27 cellular contexts compared by ENCODE assay signal in the genomic region with DNA sequence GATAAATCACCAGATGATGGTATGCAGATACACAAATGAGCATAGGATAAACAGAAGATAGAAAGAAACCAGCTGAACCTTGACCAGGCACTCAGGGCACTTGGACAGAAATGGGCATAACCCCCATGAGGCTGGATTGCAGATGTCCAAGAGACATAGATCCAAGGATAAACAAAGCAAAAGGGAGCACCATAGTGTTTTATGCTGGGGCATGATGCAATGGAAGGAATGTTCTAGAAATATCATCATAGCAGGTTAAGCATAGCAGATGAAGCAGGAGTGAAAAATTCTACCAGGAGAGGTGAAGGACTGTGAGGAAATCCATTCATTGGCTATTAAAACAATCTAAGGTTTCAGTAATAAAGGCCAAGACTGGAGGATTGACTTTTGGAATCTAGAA.
DNase-seq lines count a peak whose midpoint lies in the region; ATAC-seq and TF ChIP-seq lines count a peak whose summit lies in the region.
"Had no signal": no experiment of that assay in that cellular context is flagged by ENCODE, and none has a peak within 500 bp of the region (broad histone marks: within the 10 kb centered on the region; RNA-seq: fewer than 3 reads in every experiment).

No MANE protein-coding gene starts in this region.

- peaks cover 42% of the 10 kb centered on the region for H3K4me1 Mint-ChIP-seq in activated B cell treated with CpG ODN at 0.5 μM for 24 hours
- H3K4me1 Mint-ChIP-seq: WTC11 had no signal

- H3K9me3 ChIP-seq in IMR-90 (ENCODE audit: control insufficient read depth, insufficient read depth, low read length) (no peaks in the 10 kb centered on the region), sigmoid colon (no peaks in the 10 kb centered on the region), spleen (no peaks in the 10 kb centered on the region)
- H3K9me3 ChIP-seq: gastroesophageal sphincter, HAP-1, lower lobe of right lung, mucosa of descending colon, SJSA1, tibial nerve had no signal

- TF ChIP-seq EP300 in sigmoid colon (IDR thresholded peaks at IDR 0.05), result no peak

- no peak overlapping the region for H2AK5ac ChIP-seq in IMR-90 (ENCODE audit: low read depth, low read length)

- peak; percentile 25 for DNase-seq in IMR-90
- no peak for DNase-seq in activated B cell treated with CpG ODN at 0.5 μM for 24 hours
- peak; percentile 18 for DNase-seq in fibroblast of villous mesenchyme (ENCODE audit: low read depth)
- no peak for DNase-seq in sigmoid colon
- no peak for DNase-seq in putamen (ENCODE audit: low spot score)
- no peak for DNase-seq in spleen
- no peak for DNase-seq in mucosa of gallbladder (ENCODE audit: low spot score)
- DNase-seq: activated CD8-positive, alpha-beta memory T cell treated with anti-CD3 and anti-CD28 coated beads, Interleukin-2, amount 10 ng/mL, durations not matched to agents 7 days and 5 days; activated gamma-delta T cell; activated T-cell treated with anti-CD3 and anti-CD28 coated beads, Interleukin-2, amount 50 U/mL, for 4 hours; DMS 273 treated with DMSO at 0.1 percent for 48 hours; EL; endodermal cell; Karpas-422; lower lobe of right lung; mucosa of descending colon; NCI-H1436 treated with DMSO at 0.1 percent for 48 hours; NCI-H774; stimulated activated CD4-positive, alpha-beta T cell treated with anti-CD3 and anti-CD28 coated beads, Interleukin-4, amount 100 ng/mL, for 1 hour had no signal

- no peak overlapping the region for H3K4ac ChIP-seq in IMR-90 (ENCODE audit: low read depth, low read length)

- TF ChIP-seq RAD21 in IMR-90 (IDR thresholded peaks at IDR 0.05; ENCODE audit: low read length), result no peak

- H3K14ac ChIP-seq in IMR-90 (replicated peaks; ENCODE audit: low read depth, low read length), result 0 out of 2 replicates have a peak overlapping the region, but pooled peaks have one; percentile 26

- H3K27ac ChIP-seq in IMR-90 (ENCODE audit: insufficient read depth, low read length), result no peak overlapping the region
- H3K27ac ChIP-seq in sigmoid colon, result peak overlapping the region in 3 of 4 donors; percentile 74 to 78 (median 75)
- no peak overlapping the region for H3K27ac ChIP-seq in spleen
- H3K27ac ChIP-seq: HL-60, lower lobe of right lung, RWPE1, SJSA1, tibial nerve had no signal

- H4K5ac ChIP-seq in IMR-90 (ENCODE audit: low read depth, low read length), result no peak overlapping the region

- H2BK15ac ChIP-seq in IMR-90 (ENCODE audit: low read depth, low read length), result no peak overlapping the region

- H3K56ac ChIP-seq in IMR-90 (ENCODE audit: extremely low read depth, insufficient read depth, low read length), result no peak overlapping the region

- H3K79me1 ChIP-seq in IMR-90 (ENCODE audit: low read depth in 1 of 2, low read length in 2 of 2), result no peaks in the 10 kb centered on the region

- POLR2A ChIA-PET in IMR-90 (lab: Charles Lee; ENCODE audit: unreplicated experiment) (no interaction called here), activated B cell treated with CpG ODN at 0.5 μM for 24 hours (lab: Charles Lee) (interaction anchor here (2.0 kb wide), 1 partner anchor 20 kb away, joined by 5 read pairs; no protein-coding TSS in a partner anchor)

- TF ChIP-seq POLR2A in IMR-90 (IDR thresholded peaks at IDR 0.05; ENCODE audit: low read depth, low read length) (no peak), sigmoid colon (IDR thresholded peaks at IDR 0.05) (no peak), spleen (IDR thresholded peaks at IDR 0.05) (no peak)

- H4K91ac ChIP-seq in IMR-90 (ENCODE audit: insufficient read depth, low read depth, low read length), result no peak overlapping the region

- no peak overlapping the region for H3K4me3 Mint-ChIP-seq in activated B cell treated with CpG ODN at 0.5 μM for 24 hours
- H3K4me3 Mint-ChIP-seq: activated CD8-positive, alpha-beta memory T cell treated with anti-CD3 and anti-CD28 coated beads, Interleukin-2, amount 10 ng/mL, durations not matched to agents 7 days and 5 days; activated T-cell treated with anti-CD3 and anti-CD28 coated beads, Interleukin-2, amount 50 U/mL, for 4 hours; dendritic cell treated with granulocyte-macrophage colony-stimulating factor and Interleukin-4, amounts not matched to agents 40 ng/mL and 50 ng/mL, for 4 days; endodermal cell; WTC11 had no signal

- H3K23ac ChIP-seq in IMR-90 (ENCODE audit: low read depth, low read length), result no peak overlapping the region

- H4K8ac ChIP-seq in IMR-90 (ENCODE audit: low read depth in 2 of 2, low read length in 2 of 2), result no peak overlapping the region

- H2AK9ac ChIP-seq in IMR-90 (replicated peaks; ENCODE audit: low read depth, low read length, poor library complexity), result no peak overlapping the region

- BruUV-seq in IMR-90 (replicated peaks; lab: Mats Ljungman, UMichigan), result no TSS peak

- no peaks in the 10 kb centered on the region for H3K9me3 Mint-ChIP-seq in activated B cell treated with CpG ODN at 0.5 μM for 24 hours
- H3K9me3 Mint-ChIP-seq: activated T-cell treated with anti-CD3 and anti-CD28 coated beads, Interleukin-2, amount 50 U/mL, for 4 hours; dendritic cell treated with granulocyte-macrophage colony-stimulating factor and Interleukin-4, amounts not matched to agents 40 ng/mL and 50 ng/mL, for 4 days; endodermal cell; WTC11 had no signal

- TF ChIP-seq CTCF in IMR-90 (conservative IDR thresholded peaks at IDR 0.05; ENCODE audit: low read depth, low read length) (no peak), activated B cell treated with CpG ODN at 0.5 μM for 24 hours (IDR thresholded peaks at IDR 0.05) (no peak), fibroblast of villous mesenchyme (IDR thresholded peaks at IDR 0.05; ENCODE audit: insufficient read depth, low read depth, low read length) (no peak), sigmoid colon (IDR thresholded peaks at IDR 0.05) (no peak), spleen (IDR thresholded peaks at IDR 0.05 in 8 of 11, conservative IDR thresholded peaks at IDR 0.05 in 3 of 11) (no peak)

- H3K4me2 ChIP-seq in IMR-90 (ENCODE audit: low read depth, low read length), result no peak overlapping the region

- H3K4me3 ChIP-seq in IMR-90 (ENCODE audit: insufficient read depth, low read depth, low read length), result no peak overlapping the region
- H3K4me3 ChIP-seq in fibroblast of villous mesenchyme (ENCODE audit: low read depth, low read length), result no peak overlapping the region
- H3K4me3 ChIP-seq in sigmoid colon, result no peak overlapping the region
- no peak overlapping the region for H3K4me3 ChIP-seq in spleen
- H3K4me3 ChIP-seq: gastroesophageal sphincter, HAP-1, lower lobe of right lung, mucosa of descending colon, SJSA1, tibial nerve had no signal

- H3K27me3 ChIP-seq in IMR-90 (ENCODE audit: control insufficient read depth, insufficient read depth, low read length) (no peaks in the 10 kb centered on the region), sigmoid colon (no peaks in the 10 kb centered on the region), spleen (replicated peaks in 1 of 7) (no peaks in the 10 kb centered on the region)
- H3K27me3 ChIP-seq: gastroesophageal sphincter, tibial nerve had no signal

- H3K36me3 ChIP-seq in IMR-90 (ENCODE audit: control insufficient read depth, insufficient read depth, low read length) (no peaks in the 10 kb centered on the region), sigmoid colon (no peaks in the 10 kb centered on the region), spleen (no peaks in the 10 kb centered on the region)
- H3K36me3 ChIP-seq: gastroesophageal sphincter, HAP-1, lower lobe of right lung, SJSA1, tibial nerve had no signal

- intact Hi-C loops in IMR-90 (cut with micrococcal nuclease) (loop anchor here (5.0 kb wide), 2 partner anchors 387 to 667 kb away; a partner anchor contains a TSS), activated B cell treated with CpG ODN at 0.5 μM for 24 hours (cut with micrococcal nuclease) (loop anchor here (2.0 kb wide), 1 partner anchor 25 kb away; no protein-coding TSS in a partner anchor), sigmoid colon (cut with DNase I) (loop anchor here (2.0 kb wide), 1 partner anchor 35 kb away; no protein-coding TSS in a partner anchor), spleen (cut with DNase I; ENCODE audit: low total_unique reads) (no loop called here)

- in situ Hi-C loops in IMR-90 (cut with MboI; ENCODE audit: low sequenced_read_pairs), result loop anchor here (5.0 kb wide), 1 partner anchor 97 kb away; no protein-coding TSS in a partner anchor

- no peaks in the 10 kb centered on the region for H3K27me3 Mint-ChIP-seq in activated B cell treated with CpG ODN at 0.5 μM for 24 hours

- H3K4me1 ChIP-seq in IMR-90 (ENCODE audit: control insufficient read depth, insufficient read depth, low read length) (peaks cover 9% of the 10 kb centered on the region), sigmoid colon (peaks cover 0 to 24% (median 12%) of the 10 kb centered on the region in 4 donors), spleen (peaks cover 0 to 13% (median 10%) of the 10 kb centered on the region in 6 donors)
- H3K4me1 ChIP-seq: HAP-1, tibial nerve had no signal

- H4K20me1 ChIP-seq in IMR-90 (ENCODE audit: insufficient read depth, low read length), result no peaks in the 10 kb centered on the region

- H2BK120ac ChIP-seq in IMR-90 (ENCODE audit: low read depth, low read length), result 0 out of 2 replicates have a peak overlapping the region, but pooled peaks have one; percentile 1

- H2BK5ac ChIP-seq in IMR-90 (ENCODE audit: low read depth, low read length, poor library complexity, severe bottlenecking), result no peak overlapping the region

- no peak overlapping the region for H3K18ac ChIP-seq in IMR-90 (ENCODE audit: low read depth, low read length)

- CTCF ChIA-PET in IMR-90 (lab: Yijun Ruan, JAX) (interaction anchor here (0.8 to 1.6 kb wide), 4 partner anchors 20 to 93 kb away, joined by 3 to 5 read pairs (median 4); no protein-coding TSS in a partner anchor), activated B cell treated with CpG ODN at 0.5 μM for 24 hours (lab: Charles Lee) (interaction anchor here (0.6 to 2.5 kb wide), 7 partner anchors 18 to 386 kb away, joined by 3 to 56 read pairs (median 11); no protein-coding TSS in a partner anchor)

- H3K36me3 Mint-ChIP-seq in activated B cell treated with CpG ODN at 0.5 μM for 24 hours (ENCODE audit: low read depth), result no peaks in the 10 kb centered on the region
- H3K36me3 Mint-ChIP-seq: WTC11 had no signal

- no peak overlapping the region for H2AFZ ChIP-seq in IMR-90 (replicated peaks; ENCODE audit: low read length, poor library complexity)

- peak overlapping the region; percentile 4 for H3K27ac Mint-ChIP-seq in activated B cell treated with CpG ODN at 0.5 μM for 24 hours
- H3K27ac Mint-ChIP-seq: activated CD8-positive, alpha-beta memory T cell treated with anti-CD3 and anti-CD28 coated beads, Interleukin-2, amount 10 ng/mL, durations not matched to agents 7 days and 5 days; dendritic cell treated with granulocyte-macrophage colony-stimulating factor and Interleukin-4, amounts not matched to agents 40 ng/mL and 50 ng/mL, for 4 days; endodermal cell; WTC11 had no signal

- peak overlapping the region; percentile 16; the same call in 1 of the 2 replicates for H2BK20ac ChIP-seq in IMR-90 (ENCODE audit: low read depth, low read length)

- dilution Hi-C loops in IMR-90 (cut with HindIII; ENCODE audit: low sequenced_read_pairs, unreplicated experiment), result no loop called here

- no peaks in the 10 kb centered on the region for H3K9me1 ChIP-seq in IMR-90 (ENCODE audit: insufficient read depth, low read length)

- ATAC-seq in IMR-90 (ENCODE audit: low read depth) (peak; percentile 40; the same call in 1 of the 2 replicates), activated B cell treated with CpG ODN at 0.5 μM for 24 hours (ENCODE audit: low read depth) (no peak)
- ATAC-seq: activated CD8-positive, alpha-beta memory T cell treated with anti-CD3 and anti-CD28 coated beads, Interleukin-2, amount 10 ng/mL, durations not matched to agents 7 days and 5 days; activated T-cell treated with anti-CD3 and anti-CD28 coated beads, Interleukin-2, amount 50 U/mL, for 4 hours; gastroesophageal sphincter; mucosa of descending colon had no signal

- no peak overlapping the region for H3K9ac ChIP-seq in IMR-90 (ENCODE audit: low read depth, low read length)

Comparison
In these comparisons a context has a peak if more than half of its experiments do, and no peak if none do; other contexts are left out.
1. DNase-seq: peak in IMR-90 (single experiment) and fibroblast of villous mesenchyme (single experiment); none in activated B cell treated with CpG ODN at 0.5 μM for 24 hours (single experiment), sigmoid colon (single experiment), putamen (single experiment), spleen (single experiment) and mucosa of gallbladder (single experiment).
2. H3K27ac ChIP-seq: peak in sigmoid colon (3 of 4); none in IMR-90 (single experiment) and spleen (0 of 8).